1 cellular context compared by ENCODE assay signal in genomic region chr1:203183828-203184227, GRCh38.
TF ChIP-seq lines count a peak whose summit lies in the region.

No MANE protein-coding gene starts in this region.

TF ChIP-seq in K562, 482 proteins besides CTCF, POLR2A, EP300 and RAD21:
- TF ChIP-seq SIN3A (IDR thresholded peaks at IDR 0.05; ENCODE audit: borderline replicate concordance in 2 of 2, control insufficient read depth in 1 of 2, low read depth in 2 of 2, low read length in 2 of 2) (no peak), NCOA2 (IDR thresholded peaks at IDR 0.05; ENCODE audit: partially characterized antibody in 2 of 2) (no peak), KDM1A (IDR thresholded peaks at IDR 0.05) (peak in 1 of 2 experiments; percentile 33; a peak in 1 of 4 replicates), CREBBP (IDR thresholded peaks at IDR 0.05; ENCODE audit: low read depth, low read length) (no peak), MYNN (IDR thresholded peaks at IDR 0.05) (no peak), MYNN (CRISPR knock-in tag; IDR thresholded peaks at IDR 0.05) (no peak), STAT5B (CRISPR knock-in tag; IDR thresholded peaks at IDR 0.05) (no peak), RBM25 (IDR thresholded peaks at IDR 0.05; ENCODE audit: low read depth, low read length, severe bottlenecking) (peak; percentile 71), ESRRA (IDR thresholded peaks at IDR 0.05; ENCODE audit: borderline replicate concordance, low read depth) (0 out of 2 replicates have a peak, but pooled peaks have one; percentile 31), POLR2AphosphoS2 (IDR thresholded peaks at IDR 0.05; ENCODE audit: low read length) (no peak), ADNP (tag; IDR thresholded peaks at IDR 0.05) (peak; percentile 49), ID3 (CRISPR knock-in tag; IDR thresholded peaks at IDR 0.05) (no peak), ID3 (tag; IDR thresholded peaks at IDR 0.05) (no peak), HEY1 (CRISPR knock-in tag; IDR thresholded peaks at IDR 0.05; ENCODE audit: borderline replicate concordance) (no peak), HDAC2 (IDR thresholded peaks at IDR 0.05) (no peak), BCOR (IDR thresholded peaks at IDR 0.05) (peak; percentile 35; the same call in 1 of the 2 replicates), ZNF764 (CRISPR knock-in tag; IDR thresholded peaks at IDR 0.05; ENCODE audit: low read depth) (no peak), NR0B1 (IDR thresholded peaks at IDR 0.05; ENCODE audit: partially characterized antibody) (no peak), ZNF175 (CRISPR knock-in tag; IDR thresholded peaks at IDR 0.05; ENCODE audit: low read depth) (no peak), CREB3L1 (IDR thresholded peaks at IDR 0.05; ENCODE audit: borderline replicate concordance, low read depth) (no peak), NCOA1 (IDR thresholded peaks at IDR 0.05; ENCODE audit: low read depth) (no peak)
- TF ChIP-seq, protein P1, sequence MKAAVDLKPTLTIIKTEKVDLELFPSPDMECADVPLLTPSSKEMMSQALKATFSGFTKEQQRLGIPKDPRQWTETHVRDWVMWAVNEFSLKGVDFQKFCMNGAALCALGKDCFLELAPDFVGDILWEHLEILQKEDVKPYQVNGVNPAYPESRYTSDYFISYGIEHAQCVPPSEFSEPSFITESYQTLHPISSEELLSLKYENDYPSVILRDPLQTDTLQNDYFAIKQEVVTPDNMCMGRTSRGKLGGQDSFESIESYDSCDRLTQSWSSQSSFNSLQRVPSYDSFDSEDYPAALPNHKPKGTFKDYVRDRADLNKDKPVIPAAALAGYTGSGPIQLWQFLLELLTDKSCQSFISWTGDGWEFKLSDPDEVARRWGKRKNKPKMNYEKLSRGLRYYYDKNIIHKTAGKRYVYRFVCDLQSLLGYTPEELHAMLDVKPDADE (conservative IDR thresholded peaks at IDR 0.05; ENCODE audit: control insufficient read depth, low read depth, low read length) = no peak
- TF ChIP-seq, protein P2, sequence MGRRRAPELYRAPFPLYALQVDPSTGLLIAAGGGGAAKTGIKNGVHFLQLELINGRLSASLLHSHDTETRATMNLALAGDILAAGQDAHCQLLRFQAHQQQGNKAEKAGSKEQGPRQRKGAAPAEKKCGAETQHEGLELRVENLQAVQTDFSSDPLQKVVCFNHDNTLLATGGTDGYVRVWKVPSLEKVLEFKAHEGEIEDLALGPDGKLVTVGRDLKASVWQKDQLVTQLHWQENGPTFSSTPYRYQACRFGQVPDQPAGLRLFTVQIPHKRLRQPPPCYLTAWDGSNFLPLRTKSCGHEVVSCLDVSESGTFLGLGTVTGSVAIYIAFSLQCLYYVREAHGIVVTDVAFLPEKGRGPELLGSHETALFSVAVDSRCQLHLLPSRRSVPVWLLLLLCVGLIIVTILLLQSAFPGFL (CRISPR knock-in tag; IDR thresholded peaks at IDR 0.05) = no peak
- TF ChIP-seq, protein P3, sequence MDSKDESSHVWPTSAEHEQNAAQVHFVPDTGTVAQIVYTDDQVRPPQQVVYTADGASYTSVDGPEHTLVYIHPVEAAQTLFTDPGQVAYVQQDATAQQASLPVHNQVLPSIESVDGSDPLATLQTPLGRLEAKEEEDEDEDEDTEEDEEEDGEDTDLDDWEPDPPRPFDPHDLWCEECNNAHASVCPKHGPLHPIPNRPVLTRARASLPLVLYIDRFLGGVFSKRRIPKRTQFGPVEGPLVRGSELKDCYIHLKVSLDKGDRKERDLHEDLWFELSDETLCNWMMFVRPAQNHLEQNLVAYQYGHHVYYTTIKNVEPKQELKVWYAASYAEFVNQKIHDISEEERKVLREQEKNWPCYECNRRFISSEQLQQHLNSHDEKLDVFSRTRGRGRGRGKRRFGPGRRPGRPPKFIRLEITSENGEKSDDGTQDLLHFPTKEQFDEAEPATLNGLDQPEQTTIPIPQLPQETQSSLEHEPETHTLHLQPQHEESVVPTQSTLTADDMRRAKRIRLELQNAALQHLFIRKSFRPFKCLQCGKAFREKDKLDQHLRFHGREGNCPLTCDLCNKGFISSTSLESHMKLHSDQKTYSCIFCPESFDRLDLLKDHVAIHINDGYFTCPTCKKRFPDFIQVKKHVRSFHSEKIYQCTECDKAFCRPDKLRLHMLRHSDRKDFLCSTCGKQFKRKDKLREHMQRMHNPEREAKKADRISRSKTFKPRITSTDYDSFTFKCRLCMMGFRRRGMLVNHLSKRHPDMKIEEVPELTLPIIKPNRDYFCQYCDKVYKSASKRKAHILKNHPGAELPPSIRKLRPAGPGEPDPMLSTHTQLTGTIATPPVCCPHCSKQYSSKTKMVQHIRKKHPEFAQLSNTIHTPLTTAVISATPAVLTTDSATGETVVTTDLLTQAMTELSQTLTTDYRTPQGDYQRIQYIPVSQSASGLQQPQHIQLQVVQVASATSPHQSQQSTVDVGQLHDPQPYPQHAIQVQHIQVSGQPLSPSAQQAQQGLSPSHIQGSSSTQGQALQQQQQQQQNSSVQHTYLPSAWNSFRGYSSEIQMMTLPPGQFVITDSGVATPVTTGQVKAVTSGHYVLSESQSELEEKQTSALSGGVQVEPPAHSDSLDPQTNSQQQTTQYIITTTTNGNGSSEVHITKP (IDR thresholded peaks at IDR 0.05; ENCODE audit: partially characterized antibody) = no peak
